Comparison of ENCODE assay signal across 28 cellular contexts in genomic region chr19:29505034-29505824, GRCh38. TPM values are rescaled to one million over a fixed set of nuclear protein-coding genes. Genes with fewer than 3 reads are reported as not detected.
DNase-seq lines count a peak whose midpoint lies in the region; ATAC-seq and TF ChIP-seq lines count a peak whose summit lies in the region.
"Had no signal": no experiment of that assay in that cellular context is flagged by ENCODE, and none has a peak within 500 bp of the region (broad histone marks: within the 10 kb centered on the region; RNA-seq: fewer than 3 reads in every experiment).

No MANE protein-coding gene starts in this region.

- H3K4me1 ChIP-seq in gastroesophageal sphincter (no peaks in the 10 kb centered on the region), Caco-2 (no peaks in the 10 kb centered on the region)
- H3K4me1 ChIP-seq: pancreas, uterus had no signal

- peaks cover 3% of the 10 kb centered on the region for H3K27me3 Mint-ChIP-seq in Caco-2 (ENCODE audit: insufficient read depth, unreplicated experiment)

- H3K4me3 Mint-ChIP-seq in stimulated activated effector memory CD8-positive, alpha-beta T cell treated with anti-CD3 and anti-CD28 coated beads, Interleukin-12 subunit alpha, Interleukin-12 subunit beta, amount 100 ng/mL, for 72 hours: no peak overlapping the region
- H3K4me3 Mint-ChIP-seq in Caco-2 (ENCODE audit: unreplicated experiment): no peak overlapping the region
- H3K4me3 Mint-ChIP-seq: activated CD8-positive, alpha-beta T cell treated with anti-CD3 and anti-CD28 coated beads for 36 hours; H9; memory B cell; naive B cell had no signal

- H3K9me3 ChIP-seq in gastroesophageal sphincter (no peaks in the 10 kb centered on the region), Caco-2 (no peaks in the 10 kb centered on the region)
- H3K9me3 ChIP-seq: pancreas, suprapubic skin, uterus had no signal

- peaks cover 47% of the 10 kb centered on the region for H3K27me3 ChIP-seq in gastroesophageal sphincter
- no peaks in the 10 kb centered on the region for H3K27me3 ChIP-seq in Caco-2 (replicated peaks; ENCODE audit: control insufficient read depth, insufficient read depth, low read length)
- H3K27me3 ChIP-seq: cardiac muscle cell, pancreas, uterus had no signal

- peak in 55 of 56 donors; percentile 49 to 97 (median 87) for DNase-seq in amygdala (lab: John Stamatoyannopoulos, UW)
- DNase-seq in middle frontal gyrus (ENCODE audit: extremely low spot score, low spot score): peak; percentile 73
- no peak for DNase-seq in stimulated activated effector memory CD8-positive, alpha-beta T cell treated with anti-CD3 and anti-CD28 coated beads, Interleukin-12 subunit alpha, Interleukin-12 subunit beta, amount 100 ng/mL, for 72 hours (ENCODE audit: low spot score in 2 of 2)
- DNase-seq in Caco-2: no peak
- no peak for DNase-seq in NCI-H1436 (lab: John Stamatoyannopoulos, UW)
- DNase-seq in iPS-NIHi11 (ENCODE audit: low spot score): no peak
- DNase-seq in NCI-H526 (lab: John Stamatoyannopoulos, UW): no peak
- DNase-seq: activated CD8-positive, alpha-beta T cell treated with anti-CD3 and anti-CD28 coated beads for 36 hours; activated naive CD4-positive, alpha-beta T cell treated with Interleukin-2 at 50 U/mL for 16 hours; amniotic stem cell; H9; Karpas-422; naive B cell; NCI-H187; NCI-H748 treated with DMSO at 0.1 percent for 48 hours; Right ventricle myocardium superior; SW 1271; uterus had no signal

- 100% methylated on average over 1 to 2 of the region's 15 CpGs for WGBS in gastroesophageal sphincter (ENCODE audit: low coverage in 1 of 2), 2 donors

- no peaks in the 10 kb centered on the region for H3K36me3 Mint-ChIP-seq in stimulated activated effector memory CD8-positive, alpha-beta T cell treated with anti-CD3 and anti-CD28 coated beads, Interleukin-12 subunit alpha, Interleukin-12 subunit beta, amount 100 ng/mL, for 72 hours
- H3K36me3 Mint-ChIP-seq in Caco-2 (ENCODE audit: insufficient read depth, unreplicated experiment): no peaks in the 10 kb centered on the region
- H3K36me3 Mint-ChIP-seq: memory B cell, naive B cell had no signal

- H3K27ac ChIP-seq in gastroesophageal sphincter: no peak overlapping the region
- H3K27ac ChIP-seq: cardiac muscle cell, pancreas, suprapubic skin, uterus had no signal

- intact Hi-C loops in Caco-2 (cut with micrococcal nuclease; ENCODE audit: unreplicated experiment): no loop called here

- H3K4me3 ChIP-seq in gastroesophageal sphincter: no peak overlapping the region
- no peak overlapping the region for H3K4me3 ChIP-seq in Caco-2 (ENCODE audit: low read depth, low read length)
- H3K4me3 ChIP-seq: cardiac muscle cell, pancreas, suprapubic skin, uterus had no signal

- no TSS peak for BruUV-seq in Caco-2 (replicated peaks; lab: Mats Ljungman, UMichigan)

- no peaks in the 10 kb centered on the region for H3K36me3 ChIP-seq in gastroesophageal sphincter
- no peaks in the 10 kb centered on the region for H3K36me3 ChIP-seq in Caco-2 (ENCODE audit: control insufficient read depth, insufficient read depth, low read length)
- H3K36me3 ChIP-seq: cardiac muscle cell, pancreas, suprapubic skin, uterus had no signal

- TF ChIP-seq CTCF in gastroesophageal sphincter (IDR thresholded peaks at IDR 0.05) (no peak), Caco-2 (IDR thresholded peaks at IDR 0.05; ENCODE audit: insufficient read depth in 1 of 2, low read depth in 1 of 2, low read length in 1 of 2, severe bottlenecking in 1 of 2, unreplicated experiment in 1 of 2) (no peak)

- TF ChIP-seq POLR2A in gastroesophageal sphincter (IDR thresholded peaks at IDR 0.05): no peak

- ATAC-seq in gastroesophageal sphincter: peak; percentile 23
- peak; percentile 14 for ATAC-seq in stimulated activated effector memory CD8-positive, alpha-beta T cell treated with anti-CD3 and anti-CD28 coated beads, Interleukin-12 subunit alpha, Interleukin-12 subunit beta, amount 100 ng/mL, for 72 hours
- ATAC-seq: activated CD8-positive, alpha-beta T cell treated with anti-CD3 and anti-CD28 coated beads for 36 hours; pancreas had no signal

- POLR2A ChIA-PET in Caco-2 (lab: Charles Lee): no interaction called here

- no peaks in the 10 kb centered on the region for H3K4me1 Mint-ChIP-seq in stimulated activated effector memory CD8-positive, alpha-beta T cell treated with anti-CD3 and anti-CD28 coated beads, Interleukin-12 subunit alpha, Interleukin-12 subunit beta, amount 100 ng/mL, for 72 hours
- H3K4me1 Mint-ChIP-seq in Caco-2 (ENCODE audit: low read depth, unreplicated experiment): no peaks in the 10 kb centered on the region
- H3K4me1 Mint-ChIP-seq: memory B cell, naive B cell had no signal

- CTCF ChIA-PET in Caco-2 (lab: Charles Lee): no interaction called here

- no peak overlapping the region for H3K27ac Mint-ChIP-seq in stimulated activated effector memory CD8-positive, alpha-beta T cell treated with anti-CD3 and anti-CD28 coated beads, Interleukin-12 subunit alpha, Interleukin-12 subunit beta, amount 100 ng/mL, for 72 hours
- H3K27ac Mint-ChIP-seq in Caco-2 (ENCODE audit: unreplicated experiment): no peak overlapping the region
- H3K27ac Mint-ChIP-seq: activated CD8-positive, alpha-beta T cell treated with anti-CD3 and anti-CD28 coated beads for 36 hours; memory B cell; naive B cell had no signal

- TF ChIP-seq EP300 in gastroesophageal sphincter (IDR thresholded peaks at IDR 0.05): no peak

- no peaks in the 10 kb centered on the region for H3K9me3 Mint-ChIP-seq in stimulated activated effector memory CD8-positive, alpha-beta T cell treated with anti-CD3 and anti-CD28 coated beads, Interleukin-12 subunit alpha, Interleukin-12 subunit beta, amount 100 ng/mL, for 72 hours
- H3K9me3 Mint-ChIP-seq in Caco-2 (ENCODE audit: unreplicated experiment): no peaks in the 10 kb centered on the region
- H3K9me3 Mint-ChIP-seq: activated CD8-positive, alpha-beta T cell treated with anti-CD3 and anti-CD28 coated beads for 36 hours; H9; memory B cell had no signal

RNA-seq across cellular contexts. Expression of gene VSTM2B, which starts 20.6 kb away (rescaled TPM):
- total RNA-seq in gastroesophageal sphincter (under 1 TPM in 1 of 4 donors, not detected in 3; 0.40 TPM), Caco-2 (2022) (not detected in 2 replicates)
- total RNA-seq: activated CD8-positive, alpha-beta T cell treated with anti-CD3 and anti-CD28 coated beads for 36 hours; epithelial cell of proximal tubule; fibroblast of villous mesenchyme; HT1080; kidney epithelial cell; OCI-LY7; pancreas; Right ventricle myocardium superior; suprapubic skin; uterus had no signal

Comparison
In these comparisons a context has a peak if more than half of its experiments do, and no peak if none do; other contexts are left out.
1. DNase-seq: peak in amygdala (55 of 56) and middle frontal gyrus (single experiment); none in stimulated activated effector memory CD8-positive, alpha-beta T cell treated with anti-CD3 and anti-CD28 coated beads, Interleukin-12 subunit alpha, Interleukin-12 subunit beta, amount 100 ng/mL, for 72 hours (0 of 2), Caco-2 (0 of 2), NCI-H1436 (single experiment), iPS-NIHi11 (single experiment) and NCI-H526 (0 of 2).